8 cellular contexts compared by ENCODE assay signal in genomic region chr6:33711140-33712129, GRCh38.
DNase-seq lines count a peak whose midpoint lies in the region; FAIRE-seq and TF ChIP-seq lines count a peak whose summit lies in the region.

UQCC2 (minus strand) TSS chr6:33711700; CDS start chr6:33711686, 14 bp downstream.

- no peaks in the 10 kb centered on the region for H3K27me3 ChIP-seq in Loucy (ENCODE audit: insufficient read depth, low read length, poor library complexity, severe bottlenecking)

- peak within 1 kb of the TSS; percentile 92 for H3K4me2 ChIP-seq in Loucy (ENCODE audit: low read depth, low read length, poor library complexity, severe bottlenecking)

- peaks cover 6% of the 10 kb centered on the region for H3K27me3 Mint-ChIP-seq in nephron (ENCODE audit: low read depth)
- no peaks in the 10 kb centered on the region for H3K27me3 Mint-ChIP-seq in stimulated activated naive CD8-positive, alpha-beta T cell treated with anti-CD3 and anti-CD28 coated beads, Interleukin-15, Interleukin-2, amounts not matched to agents 100 ng/mL and 50 ng/mL, for 24 hours

- peak within 1 kb of the TSS; percentile 93 for H2AFZ ChIP-seq in Loucy (ENCODE audit: low read length)

- peak within 1 kb of the TSS; percentile 98 to 99 (median 98) for H3K27ac Mint-ChIP-seq in nephron
- peak within 1 kb of the TSS; percentile 98 for H3K27ac Mint-ChIP-seq in stimulated activated naive CD8-positive, alpha-beta T cell treated with anti-CD3 and anti-CD28 coated beads, Interleukin-15, Interleukin-2, amounts not matched to agents 100 ng/mL and 50 ng/mL, for 24 hours

- H3K4me1 Mint-ChIP-seq in nephron = peaks cover 36% of the 10 kb centered on the region
- peaks cover 45% of the 10 kb centered on the region for H3K4me1 Mint-ChIP-seq in stimulated activated naive CD8-positive, alpha-beta T cell treated with anti-CD3 and anti-CD28 coated beads, Interleukin-15, Interleukin-2, amounts not matched to agents 100 ng/mL and 50 ng/mL, for 24 hours (ENCODE audit: low read depth)

- TF ChIP-seq CTCF in Loucy (conservative IDR thresholded peaks at IDR 0.05; ENCODE audit: low read length) = peak; percentile 65
- TF ChIP-seq CTCF in fibroblast of pulmonary artery (IDR thresholded peaks at IDR 0.05; ENCODE audit: low read length, missing control alignments) = peak; percentile 57
- peak; percentile 65 to 73 (median 70) for TF ChIP-seq CTCF in nephron (IDR thresholded peaks at IDR 0.05; ENCODE audit: unreplicated experiment in 3 of 3)

- peak; percentile 80 for FAIRE-seq in H54 (lab: Jason Lieb, UNC)

- H4K20me1 ChIP-seq in Loucy (ENCODE audit: insufficient read depth, low read length, poor library complexity, severe bottlenecking) = peaks cover 4% of the 10 kb centered on the region

- H3F3A ChIP-seq in Loucy (ENCODE audit: low read depth) = no peaks in the 10 kb centered on the region

- H3K9ac ChIP-seq in Loucy (ENCODE audit: low read depth, low read length, poor library complexity, severe bottlenecking) = peak within 1 kb of the TSS; percentile 84

- no peaks in the 10 kb centered on the region for H3K36me3 ChIP-seq in Loucy (ENCODE audit: insufficient read depth, low read length)

- H3K79me2 ChIP-seq in Loucy (ENCODE audit: insufficient read depth, low read length) = peaks cover 23% of the 10 kb centered on the region

- TF ChIP-seq POLR2A in H54 (IDR thresholded peaks at IDR 0.05; ENCODE audit: low read depth, low read length) = peak; percentile 68
- TF ChIP-seq POLR2A in Raji (IDR thresholded peaks at IDR 0.05; ENCODE audit: insufficient read depth, low read depth, low read length) = peak; percentile 90

- no peaks in the 10 kb centered on the region for H3K9me3 ChIP-seq in Loucy (ENCODE audit: insufficient read depth, low read depth, low read length)

- peaks cover 17% of the 10 kb centered on the region for H3K36me3 Mint-ChIP-seq in nephron (ENCODE audit: low read depth)
- peaks cover 39% of the 10 kb centered on the region for H3K36me3 Mint-ChIP-seq in stimulated activated naive CD8-positive, alpha-beta T cell treated with anti-CD3 and anti-CD28 coated beads, Interleukin-15, Interleukin-2, amounts not matched to agents 100 ng/mL and 50 ng/mL, for 24 hours (ENCODE audit: low read depth)

- H3K4me3 Mint-ChIP-seq in nephron = peak within 1 kb of the TSS; percentile 97 to 99 (median 99)
- H3K4me3 Mint-ChIP-seq in stimulated activated naive CD8-positive, alpha-beta T cell treated with anti-CD3 and anti-CD28 coated beads, Interleukin-15, Interleukin-2, amounts not matched to agents 100 ng/mL and 50 ng/mL, for 24 hours = peak within 1 kb of the TSS; percentile 92

- H3K9me3 Mint-ChIP-seq in nephron = no peaks in the 10 kb centered on the region
- H3K9me3 Mint-ChIP-seq in stimulated activated naive CD8-positive, alpha-beta T cell treated with anti-CD3 and anti-CD28 coated beads, Interleukin-15, Interleukin-2, amounts not matched to agents 100 ng/mL and 50 ng/mL, for 24 hours = no peaks in the 10 kb centered on the region

- DNase-seq in ELF-1 (ENCODE audit: low read depth, low spot score) = peak; percentile 97
- peak; percentile 91 for DNase-seq in H54 (ENCODE audit: insufficient read length, low spot score)
- DNase-seq in activated T-helper 9 cell treated with anti-CD3 and anti-CD28 coated beads, Interleukin-2, amount 50 U/mL, for 16 hours (ENCODE audit: low read depth) = peak; percentile 96
- DNase-seq in fibroblast of pulmonary artery (ENCODE audit: low read depth) = peak; percentile 97

- H3K4me3 ChIP-seq in Loucy (ENCODE audit: low read length, poor library complexity, severe bottlenecking) (peak within 1 kb of the TSS; percentile 82), fibroblast of pulmonary artery (replicated peaks; ENCODE audit: low read depth, low read length) (peak within 1 kb of the TSS; percentile 94)

- no peaks in the 10 kb centered on the region for H3K9me2 ChIP-seq in Loucy (replicated peaks; ENCODE audit: low read depth, low read length)

- peaks cover 35% of the 10 kb centered on the region for H3K4me1 ChIP-seq in Loucy (ENCODE audit: insufficient read depth, low read length, poor library complexity, severe bottlenecking)

Comparison
In these comparisons a context has a peak if more than half of its experiments do, and no peak if none do; other contexts are left out.
1. Peak in every context shown above with its lines: DNase-seq and H3K4me3 ChIP-seq.